Comparison of ENCODE assay signal across 12 cellular contexts in genomic region chr2:217822296-217823252, GRCh38.
DNase-seq lines count a peak whose midpoint lies in the region; ATAC-seq lines count a peak whose summit lies in the region.
"Had no signal": no experiment of that assay in that cellular context is flagged by ENCODE, and none has a peak within 500 bp of the region (broad histone marks: within the 10 kb centered on the region; RNA-seq: fewer than 3 reads in every experiment).

No MANE protein-coding gene starts in this region.

- intact Hi-C loops in sciatic nerve (cut with DNase I): no loop called here

- ATAC-seq in sciatic nerve: peak; percentile 2
- ATAC-seq in HG03342 (IDR thresholded peaks at IDR 0.05; ENCODE audit: unreplicated experiment): no peak
- ATAC-seq: activated CD4-positive, CD25-positive, alpha-beta regulatory T cell treated with anti-CD3 and anti-CD28 coated beads, Interleukin-2, amount 50 U/mL, for 24 hours; activated T-helper 17 cell treated with anti-CD3 and anti-CD28 coated beads, Interleukin-2, amount 50 U/mL, for 72 hours had no signal

- peak; percentile 47 for DNase-seq in Daoy (ENCODE audit: low read depth)
- peak; percentile 35 for DNase-seq in amniotic epithelial cell (ENCODE audit: low read depth)
- peak; percentile 36 for DNase-seq in glomerular visceral epithelial cell (ENCODE audit: extremely low spot score)
- no peak for DNase-seq in sciatic nerve (ENCODE audit: low spot score)
- DNase-seq in middle frontal gyrus (ENCODE audit: extremely low spot score, low spot score): no peak
- no peak for DNase-seq in Kasumi-1 (lab: John Stamatoyannopoulos, UW)
- DNase-seq in AML-193 (lab: John Stamatoyannopoulos, UW): no peak
- DNase-seq: immature natural killer cell, RPMI8226 had no signal

Comparison
In these comparisons a context has a peak if more than half of its experiments do, and no peak if none do; other contexts are left out.
1. DNase-seq: peak in Daoy (single experiment), amniotic epithelial cell (single experiment) and glomerular visceral epithelial cell (single experiment); none in sciatic nerve (single experiment), middle frontal gyrus (single experiment), Kasumi-1 (0 of 2) and AML-193 (0 of 2).